In genomic region chr6:36075656-36076055, GRCh38 we compare ENCODE assay signal across 1 cellular context.
TF ChIP-seq lines count a peak whose summit lies in the region.

No MANE protein-coding gene starts in this region.

TF ChIP-seq in HepG2, 621 proteins besides CTCF, POLR2A, EP300 and RAD21 (continued from another document and continues in another):
- TF ChIP-seq AGO1 (IDR thresholded peaks at IDR 0.05; ENCODE audit: low read depth, low read length, poor library complexity, severe bottlenecking) (no peak), ZFP90 (CRISPR knock-in tag; IDR thresholded peaks at IDR 0.05; ENCODE audit: borderline replicate concordance) (no peak), YEATS4 (CRISPR knock-in tag; IDR thresholded peaks at IDR 0.05; ENCODE audit: borderline replicate concordance) (no peak), BCL3 (CRISPR knock-in tag; IDR thresholded peaks at IDR 0.05) (no peak), MLLT10 (CRISPR knock-in tag; IDR thresholded peaks at IDR 0.05) (no peak), ZNF343 (CRISPR knock-in tag; IDR thresholded peaks at IDR 0.05) (no peak), SMAD1 (CRISPR knock-in tag; IDR thresholded peaks at IDR 0.05; ENCODE audit: borderline replicate concordance, low read depth) (no peak), ZNF7 (CRISPR knock-in tag; IDR thresholded peaks at IDR 0.05) (no peak), ZFP91 (CRISPR knock-in tag; IDR thresholded peaks at IDR 0.05; ENCODE audit: borderline replicate concordance) (no peak), SCMH1 (CRISPR knock-in tag; IDR thresholded peaks at IDR 0.05; ENCODE audit: borderline replicate concordance) (no peak), ARID2 (CRISPR knock-in tag; IDR thresholded peaks at IDR 0.05; ENCODE audit: borderline replicate concordance) (no peak), DBP (CRISPR knock-in tag; IDR thresholded peaks at IDR 0.05; ENCODE audit: not compliant biosample characterization) (no peak), TMF1 (CRISPR knock-in tag; IDR thresholded peaks at IDR 0.05; ENCODE audit: low read depth) (no peak), SOX5 (CRISPR knock-in tag; IDR thresholded peaks at IDR 0.05; ENCODE audit: borderline replicate concordance) (no peak), ZNF441 (CRISPR knock-in tag; IDR thresholded peaks at IDR 0.05; ENCODE audit: borderline replicate concordance) (no peak), NFYB (CRISPR knock-in tag; IDR thresholded peaks at IDR 0.05) (no peak), BRD4 (CRISPR knock-in tag; IDR thresholded peaks at IDR 0.05) (no peak), ZNF782 (CRISPR knock-in tag; IDR thresholded peaks at IDR 0.05; ENCODE audit: borderline replicate concordance) (no peak), ZNF670 (CRISPR knock-in tag; IDR thresholded peaks at IDR 0.05; ENCODE audit: borderline replicate concordance) (no peak), ARNTL (CRISPR knock-in tag; IDR thresholded peaks at IDR 0.05) (no peak), SAFB2 (CRISPR knock-in tag; IDR thresholded peaks at IDR 0.05; ENCODE audit: borderline replicate concordance, low read depth) (no peak), FOXO1 (CRISPR knock-in tag; IDR thresholded peaks at IDR 0.05) (no peak), IRX3 (CRISPR knock-in tag; IDR thresholded peaks at IDR 0.05; ENCODE audit: borderline replicate concordance, low read depth) (no peak), ZNF510 (CRISPR knock-in tag; IDR thresholded peaks at IDR 0.05; ENCODE audit: low read depth) (no peak), ERF (CRISPR knock-in tag; IDR thresholded peaks at IDR 0.05) (peak; percentile 41), ZNF629 (CRISPR knock-in tag; conservative IDR thresholded peaks at IDR 0.05) (no peak), REST (IDR thresholded peaks at IDR 0.05; ENCODE audit: borderline replicate concordance in 1 of 2, low read depth in 1 of 2, low read length in 2 of 2) (no peak), SIN3B (IDR thresholded peaks at IDR 0.05; ENCODE audit: low read length) (no peak), KDM5B (CRISPR knock-in tag; IDR thresholded peaks at IDR 0.05; ENCODE audit: borderline replicate concordance) (no peak), ZKSCAN8 (CRISPR knock-in tag; IDR thresholded peaks at IDR 0.05; ENCODE audit: borderline replicate concordance) (0 out of 2 replicates have a peak, but pooled peaks have one; percentile 38), SNRNP70 (IDR thresholded peaks at IDR 0.05; ENCODE audit: low read depth, low read length) (no peak), ZFP82 (CRISPR knock-in tag; IDR thresholded peaks at IDR 0.05; ENCODE audit: borderline replicate concordance) (no peak), ZNF891 (CRISPR knock-in tag; IDR thresholded peaks at IDR 0.05) (no peak), XBP1 (CRISPR knock-in tag; IDR thresholded peaks at IDR 0.05) (no peak)
- TF ChIP-seq, protein P1, sequence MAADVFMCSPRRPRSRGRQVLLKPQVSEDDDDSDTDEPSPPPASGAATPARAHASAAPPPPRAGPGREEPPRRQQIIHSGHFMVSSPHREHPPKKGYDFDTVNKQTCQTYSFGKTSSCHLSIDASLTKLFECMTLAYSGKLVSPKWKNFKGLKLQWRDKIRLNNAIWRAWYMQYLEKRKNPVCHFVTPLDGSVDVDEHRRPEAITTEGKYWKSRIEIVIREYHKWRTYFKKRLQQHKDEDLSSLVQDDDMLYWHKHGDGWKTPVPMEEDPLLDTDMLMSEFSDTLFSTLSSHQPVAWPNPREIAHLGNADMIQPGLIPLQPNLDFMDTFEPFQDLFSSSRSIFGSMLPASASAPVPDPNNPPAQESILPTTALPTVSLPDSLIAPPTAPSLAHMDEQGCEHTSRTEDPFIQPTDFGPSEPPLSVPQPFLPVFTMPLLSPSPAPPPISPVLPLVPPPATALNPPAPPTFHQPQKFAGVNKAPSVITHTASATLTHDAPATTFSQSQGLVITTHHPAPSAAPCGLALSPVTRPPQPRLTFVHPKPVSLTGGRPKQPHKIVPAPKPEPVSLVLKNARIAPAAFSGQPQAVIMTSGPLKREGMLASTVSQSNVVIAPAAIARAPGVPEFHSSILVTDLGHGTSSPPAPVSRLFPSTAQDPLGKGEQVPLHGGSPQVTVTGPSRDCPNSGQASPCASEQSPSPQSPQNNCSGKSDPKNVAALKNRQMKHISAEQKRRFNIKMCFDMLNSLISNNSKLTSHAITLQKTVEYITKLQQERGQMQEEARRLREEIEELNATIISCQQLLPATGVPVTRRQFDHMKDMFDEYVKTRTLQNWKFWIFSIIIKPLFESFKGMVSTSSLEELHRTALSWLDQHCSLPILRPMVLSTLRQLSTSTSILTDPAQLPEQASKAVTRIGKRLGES (CRISPR knock-in tag; IDR thresholded peaks at IDR 0.05; ENCODE audit: borderline replicate concordance) = no peak
- TF ChIP-seq, protein P2, sequence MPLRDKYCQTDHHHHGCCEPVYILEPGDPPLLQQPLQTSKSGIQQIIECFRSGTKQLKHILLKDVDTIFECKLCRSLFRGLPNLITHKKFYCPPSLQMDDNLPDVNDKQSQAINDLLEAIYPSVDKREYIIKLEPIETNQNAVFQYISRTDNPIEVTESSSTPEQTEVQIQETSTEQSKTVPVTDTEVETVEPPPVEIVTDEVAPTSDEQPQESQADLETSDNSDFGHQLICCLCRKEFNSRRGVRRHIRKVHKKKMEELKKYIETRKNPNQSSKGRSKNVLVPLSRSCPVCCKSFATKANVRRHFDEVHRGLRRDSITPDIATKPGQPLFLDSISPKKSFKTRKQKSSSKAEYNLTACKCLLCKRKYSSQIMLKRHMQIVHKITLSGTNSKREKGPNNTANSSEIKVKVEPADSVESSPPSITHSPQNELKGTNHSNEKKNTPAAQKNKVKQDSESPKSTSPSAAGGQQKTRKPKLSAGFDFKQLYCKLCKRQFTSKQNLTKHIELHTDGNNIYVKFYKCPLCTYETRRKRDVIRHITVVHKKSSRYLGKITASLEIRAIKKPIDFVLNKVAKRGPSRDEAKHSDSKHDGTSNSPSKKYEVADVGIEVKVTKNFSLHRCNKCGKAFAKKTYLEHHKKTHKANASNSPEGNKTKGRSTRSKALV (CRISPR knock-in tag; IDR thresholded peaks at IDR 0.05) = no peak; the same call in 1 of the 2 replicates
- TF ChIP-seq, protein P3, sequence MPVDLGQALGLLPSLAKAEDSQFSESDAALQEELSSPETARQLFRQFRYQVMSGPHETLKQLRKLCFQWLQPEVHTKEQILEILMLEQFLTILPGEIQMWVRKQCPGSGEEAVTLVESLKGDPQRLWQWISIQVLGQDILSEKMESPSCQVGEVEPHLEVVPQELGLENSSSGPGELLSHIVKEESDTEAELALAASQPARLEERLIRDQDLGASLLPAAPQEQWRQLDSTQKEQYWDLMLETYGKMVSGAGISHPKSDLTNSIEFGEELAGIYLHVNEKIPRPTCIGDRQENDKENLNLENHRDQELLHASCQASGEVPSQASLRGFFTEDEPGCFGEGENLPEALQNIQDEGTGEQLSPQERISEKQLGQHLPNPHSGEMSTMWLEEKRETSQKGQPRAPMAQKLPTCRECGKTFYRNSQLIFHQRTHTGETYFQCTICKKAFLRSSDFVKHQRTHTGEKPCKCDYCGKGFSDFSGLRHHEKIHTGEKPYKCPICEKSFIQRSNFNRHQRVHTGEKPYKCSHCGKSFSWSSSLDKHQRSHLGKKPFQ (CRISPR knock-in tag; IDR thresholded peaks at IDR 0.05; ENCODE audit: insufficient replicate concordance) = no peak
- TF ChIP-seq, protein P4, sequence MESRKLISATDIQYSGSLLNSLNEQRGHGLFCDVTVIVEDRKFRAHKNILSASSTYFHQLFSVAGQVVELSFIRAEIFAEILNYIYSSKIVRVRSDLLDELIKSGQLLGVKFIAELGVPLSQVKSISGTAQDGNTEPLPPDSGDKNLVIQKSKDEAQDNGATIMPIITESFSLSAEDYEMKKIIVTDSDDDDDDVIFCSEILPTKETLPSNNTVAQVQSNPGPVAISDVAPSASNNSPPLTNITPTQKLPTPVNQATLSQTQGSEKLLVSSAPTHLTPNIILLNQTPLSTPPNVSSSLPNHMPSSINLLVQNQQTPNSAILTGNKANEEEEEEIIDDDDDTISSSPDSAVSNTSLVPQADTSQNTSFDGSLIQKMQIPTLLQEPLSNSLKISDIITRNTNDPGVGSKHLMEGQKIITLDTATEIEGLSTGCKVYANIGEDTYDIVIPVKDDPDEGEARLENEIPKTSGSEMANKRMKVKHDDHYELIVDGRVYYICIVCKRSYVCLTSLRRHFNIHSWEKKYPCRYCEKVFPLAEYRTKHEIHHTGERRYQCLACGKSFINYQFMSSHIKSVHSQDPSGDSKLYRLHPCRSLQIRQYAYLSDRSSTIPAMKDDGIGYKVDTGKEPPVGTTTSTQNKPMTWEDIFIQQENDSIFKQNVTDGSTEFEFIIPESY (CRISPR knock-in tag; IDR thresholded peaks at IDR 0.05) = 0 out of 2 replicates have a peak, but pooled peaks have one; percentile 19
- TF ChIP-seq, protein P5, sequence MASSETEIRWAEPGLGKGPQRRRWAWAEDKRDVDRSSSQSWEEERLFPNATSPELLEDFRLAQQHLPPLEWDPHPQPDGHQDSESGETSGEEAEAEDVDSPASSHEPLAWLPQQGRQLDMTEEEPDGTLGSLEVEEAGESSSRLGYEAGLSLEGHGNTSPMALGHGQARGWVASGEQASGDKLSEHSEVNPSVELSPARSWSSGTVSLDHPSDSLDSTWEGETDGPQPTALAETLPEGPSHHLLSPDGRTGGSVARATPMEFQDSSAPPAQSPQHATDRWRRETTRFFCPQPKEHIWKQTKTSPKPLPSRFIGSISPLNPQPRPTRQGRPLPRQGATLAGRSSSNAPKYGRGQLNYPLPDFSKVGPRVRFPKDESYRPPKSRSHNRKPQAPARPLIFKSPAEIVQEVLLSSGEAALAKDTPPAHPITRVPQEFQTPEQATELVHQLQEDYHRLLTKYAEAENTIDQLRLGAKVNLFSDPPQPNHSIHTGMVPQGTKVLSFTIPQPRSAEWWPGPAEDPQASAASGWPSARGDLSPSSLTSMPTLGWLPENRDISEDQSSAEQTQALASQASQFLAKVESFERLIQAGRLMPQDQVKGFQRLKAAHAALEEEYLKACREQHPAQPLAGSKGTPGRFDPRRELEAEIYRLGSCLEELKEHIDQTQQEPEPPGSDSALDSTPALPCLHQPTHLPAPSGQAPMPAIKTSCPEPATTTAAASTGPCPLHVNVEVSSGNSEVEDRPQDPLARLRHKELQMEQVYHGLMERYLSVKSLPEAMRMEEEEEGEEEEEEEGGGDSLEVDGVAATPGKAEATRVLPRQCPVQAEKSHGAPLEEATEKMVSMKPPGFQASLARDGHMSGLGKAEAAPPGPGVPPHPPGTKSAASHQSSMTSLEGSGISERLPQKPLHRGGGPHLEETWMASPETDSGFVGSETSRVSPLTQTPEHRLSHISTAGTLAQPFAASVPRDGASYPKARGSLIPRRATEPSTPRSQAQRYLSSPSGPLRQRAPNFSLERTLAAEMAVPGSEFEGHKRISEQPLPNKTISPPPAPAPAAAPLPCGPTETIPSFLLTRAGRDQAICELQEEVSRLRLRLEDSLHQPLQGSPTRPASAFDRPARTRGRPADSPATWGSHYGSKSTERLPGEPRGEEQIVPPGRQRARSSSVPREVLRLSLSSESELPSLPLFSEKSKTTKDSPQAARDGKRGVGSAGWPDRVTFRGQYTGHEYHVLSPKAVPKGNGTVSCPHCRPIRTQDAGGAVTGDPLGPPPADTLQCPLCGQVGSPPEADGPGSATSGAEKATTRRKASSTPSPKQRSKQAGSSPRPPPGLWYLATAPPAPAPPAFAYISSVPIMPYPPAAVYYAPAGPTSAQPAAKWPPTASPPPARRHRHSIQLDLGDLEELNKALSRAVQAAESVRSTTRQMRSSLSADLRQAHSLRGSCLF (CRISPR knock-in tag; IDR thresholded peaks at IDR 0.05; ENCODE audit: borderline replicate concordance) = no peak
